Comparison of ENCODE assay signal across 2 cellular contexts in the genomic region with DNA sequence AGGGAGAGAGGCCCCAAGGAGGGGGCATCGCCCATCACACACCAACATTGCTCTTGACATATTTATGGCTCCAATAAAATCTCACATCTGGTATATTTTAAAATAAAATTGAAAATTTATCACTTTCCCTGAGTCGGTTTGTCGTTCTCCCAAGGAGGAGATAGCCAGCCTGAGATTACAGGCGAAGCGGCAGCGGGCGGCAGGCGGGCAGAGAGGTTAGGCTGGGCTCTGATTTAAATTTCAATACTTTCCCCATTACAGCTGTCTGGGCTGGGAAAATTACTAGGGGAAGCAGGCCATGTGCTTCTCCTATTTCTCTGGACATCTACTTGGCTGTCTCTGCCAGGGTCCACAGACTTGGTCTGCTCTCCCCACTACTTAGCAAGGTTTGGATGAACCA.
TF ChIP-seq lines count a peak whose summit lies in the region.

No MANE protein-coding gene starts in this region.

TF ChIP-seq in IMR-90, 13 proteins besides CTCF, POLR2A, EP300 and RAD21 (continued from another document):
- TF ChIP-seq, protein P1, sequence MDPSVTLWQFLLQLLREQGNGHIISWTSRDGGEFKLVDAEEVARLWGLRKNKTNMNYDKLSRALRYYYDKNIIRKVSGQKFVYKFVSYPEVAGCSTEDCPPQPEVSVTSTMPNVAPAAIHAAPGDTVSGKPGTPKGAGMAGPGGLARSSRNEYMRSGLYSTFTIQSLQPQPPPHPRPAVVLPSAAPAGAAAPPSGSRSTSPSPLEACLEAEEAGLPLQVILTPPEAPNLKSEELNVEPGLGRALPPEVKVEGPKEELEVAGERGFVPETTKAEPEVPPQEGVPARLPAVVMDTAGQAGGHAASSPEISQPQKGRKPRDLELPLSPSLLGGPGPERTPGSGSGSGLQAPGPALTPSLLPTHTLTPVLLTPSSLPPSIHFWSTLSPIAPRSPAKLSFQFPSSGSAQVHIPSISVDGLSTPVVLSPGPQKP (IDR thresholded peaks at IDR 0.05; ENCODE audit: borderline replicate concordance, low read depth, low read length) = no peak
- TF ChIP-seq FOS (IDR thresholded peaks at IDR 0.05; ENCODE audit: low read depth, low read length) (no peak), NFE2L2 (IDR thresholded peaks at IDR 0.05; ENCODE audit: low read depth, low read length) (no peak), RFX5 (IDR thresholded peaks at IDR 0.05; ENCODE audit: low read depth, low read length) (no peak), SMC3 (IDR thresholded peaks at IDR 0.05; ENCODE audit: low read depth, low read length) (no peak), CHD1 (IDR thresholded peaks at IDR 0.05; ENCODE audit: low read depth, low read length) (no peak), MAZ (IDR thresholded peaks at IDR 0.05; ENCODE audit: borderline replicate concordance, low read depth, low read length) (no peak), BHLHE40 (IDR thresholded peaks at IDR 0.05; ENCODE audit: low read depth, low read length) (no peak), RCOR1 (IDR thresholded peaks at IDR 0.05; ENCODE audit: insufficient replicate concordance, low read length) (no peak), MAFK (IDR thresholded peaks at IDR 0.05; ENCODE audit: low read depth, low read length) (no peak)
- TF ChIP-seq, protein P2, sequence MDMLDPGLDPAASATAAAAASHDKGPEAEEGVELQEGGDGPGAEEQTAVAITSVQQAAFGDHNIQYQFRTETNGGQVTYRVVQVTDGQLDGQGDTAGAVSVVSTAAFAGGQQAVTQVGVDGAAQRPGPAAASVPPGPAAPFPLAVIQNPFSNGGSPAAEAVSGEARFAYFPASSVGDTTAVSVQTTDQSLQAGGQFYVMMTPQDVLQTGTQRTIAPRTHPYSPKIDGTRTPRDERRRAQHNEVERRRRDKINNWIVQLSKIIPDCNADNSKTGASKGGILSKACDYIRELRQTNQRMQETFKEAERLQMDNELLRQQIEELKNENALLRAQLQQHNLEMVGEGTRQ (IDR thresholded peaks at IDR 0.05; ENCODE audit: low read depth, low read length) = no peak

TF ChIP-seq in WTC11, 78 proteins besides CTCF, POLR2A, EP300 and RAD21:
- TF ChIP-seq, protein P3, sequence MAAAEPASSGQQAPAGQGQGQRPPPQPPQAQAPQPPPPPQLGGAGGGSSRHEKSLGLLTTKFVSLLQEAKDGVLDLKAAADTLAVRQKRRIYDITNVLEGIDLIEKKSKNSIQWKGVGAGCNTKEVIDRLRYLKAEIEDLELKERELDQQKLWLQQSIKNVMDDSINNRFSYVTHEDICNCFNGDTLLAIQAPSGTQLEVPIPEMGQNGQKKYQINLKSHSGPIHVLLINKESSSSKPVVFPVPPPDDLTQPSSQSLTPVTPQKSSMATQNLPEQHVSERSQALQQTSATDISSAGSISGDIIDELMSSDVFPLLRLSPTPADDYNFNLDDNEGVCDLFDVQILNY (CRISPR knock-in tag; IDR thresholded peaks at IDR 0.05) = no peak
- TF ChIP-seq, protein P4, sequence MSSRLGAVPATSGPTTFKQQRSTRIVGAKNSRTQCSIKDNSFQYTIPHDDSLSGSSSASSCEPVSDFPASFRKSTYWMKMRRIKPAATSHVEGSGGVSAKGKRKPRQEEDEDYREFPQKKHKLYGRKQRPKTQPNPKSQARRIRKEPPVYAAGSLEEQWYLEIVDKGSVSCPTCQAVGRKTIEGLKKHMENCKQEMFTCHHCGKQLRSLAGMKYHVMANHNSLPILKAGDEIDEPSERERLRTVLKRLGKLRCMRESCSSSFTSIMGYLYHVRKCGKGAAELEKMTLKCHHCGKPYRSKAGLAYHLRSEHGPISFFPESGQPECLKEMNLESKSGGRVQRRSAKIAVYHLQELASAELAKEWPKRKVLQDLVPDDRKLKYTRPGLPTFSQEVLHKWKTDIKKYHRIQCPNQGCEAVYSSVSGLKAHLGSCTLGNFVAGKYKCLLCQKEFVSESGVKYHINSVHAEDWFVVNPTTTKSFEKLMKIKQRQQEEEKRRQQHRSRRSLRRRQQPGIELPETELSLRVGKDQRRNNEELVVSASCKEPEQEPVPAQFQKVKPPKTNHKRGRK (CRISPR knock-in tag; IDR thresholded peaks at IDR 0.05; ENCODE audit: borderline replicate concordance) = no peak
- TF ChIP-seq ZNF121 (CRISPR knock-in tag; IDR thresholded peaks at IDR 0.05) (no peak), CBFB (CRISPR knock-in tag; IDR thresholded peaks at IDR 0.05; ENCODE audit: low read depth) (no peak), NFE2L1 (CRISPR knock-in tag; IDR thresholded peaks at IDR 0.05) (no peak), ZNF423 (CRISPR knock-in tag; IDR thresholded peaks at IDR 0.05) (no peak), ZNF219 (CRISPR knock-in tag; IDR thresholded peaks at IDR 0.05; ENCODE audit: borderline replicate concordance) (no peak), NR3C1 (CRISPR knock-in tag; conservative IDR thresholded peaks at IDR 0.05; ENCODE audit: low read depth) (no peak), SMAD3 (CRISPR knock-in tag; IDR thresholded peaks at IDR 0.05; ENCODE audit: borderline replicate concordance) (no peak), CREM (CRISPR knock-in tag; IDR thresholded peaks at IDR 0.05) (no peak)
- TF ChIP-seq, protein P5, sequence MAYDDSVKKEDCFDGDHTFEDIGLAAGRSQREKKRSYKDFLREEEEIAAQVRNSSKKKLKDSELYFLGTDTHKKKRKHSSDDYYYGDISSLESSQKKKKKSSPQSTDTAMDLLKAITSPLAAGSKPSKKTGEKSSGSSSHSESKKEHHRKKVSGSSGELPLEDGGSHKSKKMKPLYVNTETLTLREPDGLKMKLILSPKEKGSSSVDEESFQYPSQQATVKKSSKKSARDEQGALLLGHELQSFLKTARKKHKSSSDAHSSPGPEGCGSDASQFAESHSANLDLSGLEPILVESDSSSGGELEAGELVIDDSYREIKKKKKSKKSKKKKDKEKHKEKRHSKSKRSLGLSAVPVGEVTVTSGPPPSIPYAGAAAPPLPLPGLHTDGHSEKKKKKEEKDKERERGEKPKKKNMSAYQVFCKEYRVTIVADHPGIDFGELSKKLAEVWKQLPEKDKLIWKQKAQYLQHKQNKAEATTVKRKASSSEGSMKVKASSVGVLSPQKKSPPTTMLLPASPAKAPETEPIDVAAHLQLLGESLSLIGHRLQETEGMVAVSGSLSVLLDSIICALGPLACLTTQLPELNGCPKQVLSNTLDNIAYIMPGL (CRISPR knock-in tag; IDR thresholded peaks at IDR 0.05) = no peak
- TF ChIP-seq, protein P6, sequence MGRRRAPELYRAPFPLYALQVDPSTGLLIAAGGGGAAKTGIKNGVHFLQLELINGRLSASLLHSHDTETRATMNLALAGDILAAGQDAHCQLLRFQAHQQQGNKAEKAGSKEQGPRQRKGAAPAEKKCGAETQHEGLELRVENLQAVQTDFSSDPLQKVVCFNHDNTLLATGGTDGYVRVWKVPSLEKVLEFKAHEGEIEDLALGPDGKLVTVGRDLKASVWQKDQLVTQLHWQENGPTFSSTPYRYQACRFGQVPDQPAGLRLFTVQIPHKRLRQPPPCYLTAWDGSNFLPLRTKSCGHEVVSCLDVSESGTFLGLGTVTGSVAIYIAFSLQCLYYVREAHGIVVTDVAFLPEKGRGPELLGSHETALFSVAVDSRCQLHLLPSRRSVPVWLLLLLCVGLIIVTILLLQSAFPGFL (CRISPR knock-in tag; IDR thresholded peaks at IDR 0.05; ENCODE audit: borderline replicate concordance) = no peak
- TF ChIP-seq, protein P7, sequence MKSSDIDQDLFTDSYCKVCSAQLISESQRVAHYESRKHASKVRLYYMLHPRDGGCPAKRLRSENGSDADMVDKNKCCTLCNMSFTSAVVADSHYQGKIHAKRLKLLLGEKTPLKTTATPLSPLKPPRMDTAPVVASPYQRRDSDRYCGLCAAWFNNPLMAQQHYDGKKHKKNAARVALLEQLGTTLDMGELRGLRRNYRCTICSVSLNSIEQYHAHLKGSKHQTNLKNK (CRISPR knock-in tag; IDR thresholded peaks at IDR 0.05) = no peak
- TF ChIP-seq, protein P8, sequence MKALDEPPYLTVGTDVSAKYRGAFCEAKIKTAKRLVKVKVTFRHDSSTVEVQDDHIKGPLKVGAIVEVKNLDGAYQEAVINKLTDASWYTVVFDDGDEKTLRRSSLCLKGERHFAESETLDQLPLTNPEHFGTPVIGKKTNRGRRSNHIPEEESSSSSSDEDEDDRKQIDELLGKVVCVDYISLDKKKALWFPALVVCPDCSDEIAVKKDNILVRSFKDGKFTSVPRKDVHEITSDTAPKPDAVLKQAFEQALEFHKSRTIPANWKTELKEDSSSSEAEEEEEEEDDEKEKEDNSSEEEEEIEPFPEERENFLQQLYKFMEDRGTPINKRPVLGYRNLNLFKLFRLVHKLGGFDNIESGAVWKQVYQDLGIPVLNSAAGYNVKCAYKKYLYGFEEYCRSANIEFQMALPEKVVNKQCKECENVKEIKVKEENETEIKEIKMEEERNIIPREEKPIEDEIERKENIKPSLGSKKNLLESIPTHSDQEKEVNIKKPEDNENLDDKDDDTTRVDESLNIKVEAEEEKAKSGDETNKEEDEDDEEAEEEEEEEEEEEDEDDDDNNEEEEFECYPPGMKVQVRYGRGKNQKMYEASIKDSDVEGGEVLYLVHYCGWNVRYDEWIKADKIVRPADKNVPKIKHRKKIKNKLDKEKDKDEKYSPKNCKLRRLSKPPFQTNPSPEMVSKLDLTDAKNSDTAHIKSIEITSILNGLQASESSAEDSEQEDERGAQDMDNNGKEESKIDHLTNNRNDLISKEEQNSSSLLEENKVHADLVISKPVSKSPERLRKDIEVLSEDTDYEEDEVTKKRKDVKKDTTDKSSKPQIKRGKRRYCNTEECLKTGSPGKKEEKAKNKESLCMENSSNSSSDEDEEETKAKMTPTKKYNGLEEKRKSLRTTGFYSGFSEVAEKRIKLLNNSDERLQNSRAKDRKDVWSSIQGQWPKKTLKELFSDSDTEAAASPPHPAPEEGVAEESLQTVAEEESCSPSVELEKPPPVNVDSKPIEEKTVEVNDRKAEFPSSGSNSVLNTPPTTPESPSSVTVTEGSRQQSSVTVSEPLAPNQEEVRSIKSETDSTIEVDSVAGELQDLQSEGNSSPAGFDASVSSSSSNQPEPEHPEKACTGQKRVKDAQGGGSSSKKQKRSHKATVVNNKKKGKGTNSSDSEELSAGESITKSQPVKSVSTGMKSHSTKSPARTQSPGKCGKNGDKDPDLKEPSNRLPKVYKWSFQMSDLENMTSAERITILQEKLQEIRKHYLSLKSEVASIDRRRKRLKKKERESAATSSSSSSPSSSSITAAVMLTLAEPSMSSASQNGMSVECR (CRISPR knock-in tag; IDR thresholded peaks at IDR 0.05; ENCODE audit: borderline replicate concordance) = no peak
